16 cellular contexts compared by ENCODE assay signal in the genomic region with DNA sequence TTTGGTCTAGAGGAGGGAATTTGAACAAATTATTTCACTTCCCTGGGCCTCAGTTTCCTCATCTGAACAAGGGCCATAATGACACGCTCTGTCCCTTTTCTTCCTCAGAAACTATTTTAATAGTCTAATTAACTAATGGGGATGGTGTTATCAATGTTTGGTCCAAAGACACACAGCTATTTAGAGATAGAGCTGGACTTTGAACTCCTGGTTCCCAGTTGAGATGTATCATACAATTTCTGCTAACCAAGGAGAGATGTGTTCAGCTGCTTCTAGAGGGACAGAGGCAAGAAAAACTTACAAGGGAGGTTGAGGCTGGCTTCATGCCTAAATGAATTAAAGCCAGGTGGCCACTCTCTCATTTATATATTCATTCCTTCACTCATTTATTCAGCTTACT.
DNase-seq lines count a peak whose midpoint lies in the region; ATAC-seq and TF ChIP-seq lines count a peak whose summit lies in the region.
"Had no signal": no experiment of that assay in that cellular context is flagged by ENCODE, and none has a peak within 500 bp of the region (broad histone marks: within the 10 kb centered on the region; RNA-seq: fewer than 3 reads in every experiment).

No MANE protein-coding gene starts in this region.

- no peak overlapping the region for H2BK15ac ChIP-seq in H9 (ENCODE audit: low read depth, low read length)

- H3K27ac Mint-ChIP-seq in H9 (no peak overlapping the region), WTC11 (peak overlapping the region; percentile 15; the same call in 1 of the 2 replicates)
- H3K27ac Mint-ChIP-seq in activated CD4-positive, alpha-beta memory T cell treated with anti-CD3 and anti-CD28 coated beads, Interleukin-2, amount 10 ng/mL, durations not matched to agents 7 days and 5 days, result no peak overlapping the region
- H3K27ac Mint-ChIP-seq: activated CD4-positive, alpha-beta T cell treated with anti-CD3 and anti-CD28 coated beads for 36 hours; activated naive CD8-positive, alpha-beta T cell treated with anti-CD3 and anti-CD28 coated beads, Interleukin-2, amount 10 ng/mL, durations not matched to agents 7 days and 5 days; CD4-positive, CD25-positive, alpha-beta regulatory T cell; stimulated activated effector memory CD8-positive, alpha-beta T cell treated with anti-CD3 and anti-CD28 coated beads, Interleukin-12 subunit alpha, Interleukin-12 subunit beta, amount 100 ng/mL, for 72 hours had no signal

- no peak overlapping the region for H3K23ac ChIP-seq in H9 (ENCODE audit: insufficient read length, low read depth, low read length)

- ATAC-seq in WTC11 (no peak), HG03196 (IDR thresholded peaks at IDR 0.05; ENCODE audit: unreplicated experiment) (no peak)

- H3K4me3 Mint-ChIP-seq in H9 (no peak overlapping the region), WTC11 (no peak overlapping the region)
- no peak overlapping the region for H3K4me3 Mint-ChIP-seq in activated CD4-positive, alpha-beta memory T cell treated with anti-CD3 and anti-CD28 coated beads, Interleukin-2, amount 10 ng/mL, durations not matched to agents 7 days and 5 days
- H3K4me3 Mint-ChIP-seq: activated CD4-positive, alpha-beta T cell treated with anti-CD3 and anti-CD28 coated beads for 36 hours; stimulated activated effector memory CD8-positive, alpha-beta T cell treated with anti-CD3 and anti-CD28 coated beads, Interleukin-12 subunit alpha, Interleukin-12 subunit beta, amount 100 ng/mL, for 72 hours had no signal

- H3K79me2 ChIP-seq in H9 (ENCODE audit: insufficient read depth, low read length), result no peaks in the 10 kb centered on the region

- no peak overlapping the region for H2AK5ac ChIP-seq in H9 (ENCODE audit: insufficient read length, low read length)

- TF ChIP-seq RAD21 in liver (IDR thresholded peaks at IDR 0.05), result no peak

- POLR2A ChIA-PET in WTC11 (lab: Charles Lee), result interaction anchor here (0.7 to 0.8 kb wide), 2 partner anchors 8 to 20 kb away, joined by 3 read pairs; no protein-coding TSS in a partner anchor
- POLR2A ChIA-PET in activated CD4-positive, alpha-beta memory T cell treated with anti-CD3 and anti-CD28 coated beads, Interleukin-2, amount 10 ng/mL, durations not matched to agents 7 days and 5 days (lab: Charles Lee), result interaction anchor here (1.4 kb wide), 2 partner anchors 91 to 107 kb away, joined by 3 to 5 read pairs; a partner anchor contains a TSS

- no peak overlapping the region for H4K5ac ChIP-seq in H9 (ENCODE audit: insufficient read length, low read depth, low read length)

- H3K4me2 ChIP-seq in H9 (ENCODE audit: insufficient read depth, insufficient read length, low read length) (no peak overlapping the region), skeletal muscle satellite cell (ENCODE audit: low read length) (peak overlapping the region; percentile 82)

- H3K14ac ChIP-seq in H9 (ENCODE audit: insufficient read depth, low read length), result peak overlapping the region; percentile 83; the same call in 1 of the 2 replicates

- no peak overlapping the region for H3K9ac ChIP-seq in H9 (ENCODE audit: extremely low read depth, insufficient read length, low read length)
- H3K9ac ChIP-seq in liver (ENCODE audit: low read depth in 1 of 2, low read length in 2 of 2), result no peak overlapping the region
- H3K9ac ChIP-seq in skeletal muscle satellite cell (ENCODE audit: low read depth, low read length), result peak overlapping the region; percentile 51

- H2BK5ac ChIP-seq in H9 (ENCODE audit: insufficient read length, low read length), result no peak overlapping the region

- H3K36me3 ChIP-seq in liver (ENCODE audit: control insufficient read depth in 4 of 4, insufficient read depth in 3 of 4, low read depth in 1 of 4, low read length in 3 of 4), result no peaks in the 10 kb centered on the region
- H3K36me3 ChIP-seq in skeletal muscle satellite cell (ENCODE audit: insufficient read depth, low read length), result no peaks in the 10 kb centered on the region
- H3K36me3 ChIP-seq: right atrium auricular region, thoracic aorta had no signal

- peak overlapping the region; percentile 15 for H2BK20ac ChIP-seq in H9 (ENCODE audit: low read depth, low read length, poor library complexity, severe bottlenecking)

- H3K18ac ChIP-seq in H9 (ENCODE audit: insufficient read length, low read depth, low read length), result peak overlapping the region; percentile 82

- H3K23me2 ChIP-seq in H9 (ENCODE audit: insufficient read length, low read depth, low read length, poor library complexity, severe bottlenecking), result no peaks in the 10 kb centered on the region

- H3K36me3 Mint-ChIP-seq in H9 (ENCODE audit: insufficient read depth in 1 of 3, low read depth in 3 of 3) (no peaks in the 10 kb centered on the region), WTC11 (no peaks in the 10 kb centered on the region)
- H3K36me3 Mint-ChIP-seq in activated CD4-positive, alpha-beta memory T cell treated with anti-CD3 and anti-CD28 coated beads, Interleukin-2, amount 10 ng/mL, durations not matched to agents 7 days and 5 days (ENCODE audit: low read depth), result no peaks in the 10 kb centered on the region
- H3K36me3 Mint-ChIP-seq: activated naive CD8-positive, alpha-beta T cell treated with anti-CD3 and anti-CD28 coated beads, Interleukin-2, amount 10 ng/mL, durations not matched to agents 7 days and 5 days; stimulated activated effector memory CD8-positive, alpha-beta T cell treated with anti-CD3 and anti-CD28 coated beads, Interleukin-12 subunit alpha, Interleukin-12 subunit beta, amount 100 ng/mL, for 72 hours had no signal

- no peak overlapping the region for H2BK12ac ChIP-seq in H9 (ENCODE audit: insufficient read length, low read depth, low read length)

- H4K8ac ChIP-seq in H9 (replicated peaks; ENCODE audit: insufficient read length, low read depth, low read length), result no peak overlapping the region

- TF ChIP-seq CTCF in H9 (conservative IDR thresholded peaks at IDR 0.05), result no peak
- no peak for TF ChIP-seq CTCF in WTC11 (IDR thresholded peaks at IDR 0.05)
- TF ChIP-seq CTCF in liver (IDR thresholded peaks at IDR 0.05; ENCODE audit: low read depth, low read length, missing input control), result no peak

- H3K79me1 ChIP-seq in H9 (ENCODE audit: insufficient read depth, low read depth, low read length, poor library complexity, severe bottlenecking), result no peaks in the 10 kb centered on the region

- DNase-seq in H9, result no peak
- no peak for DNase-seq in WTC11 (ENCODE audit: low spot score)
- no peak for DNase-seq in stimulated activated CD4-positive, alpha-beta T cell treated with anti-CD3 and anti-CD28 coated beads, Interleukin-15, amount 100 ng/mL, for 24 hours
- no peak for DNase-seq in activated CD4-positive, alpha-beta memory T cell treated with anti-CD3 and anti-CD28 coated beads, Interleukin-2, amount 10 ng/mL, durations not matched to agents 7 days and 5 days
- no peak for DNase-seq in DMS79 (lab: John Stamatoyannopoulos, UW)

- H3T11ph ChIP-seq in H9 (ENCODE audit: low read length), result no peak overlapping the region

- H3K27me3 Mint-ChIP-seq in H9 (ENCODE audit: low read depth) (no peaks in the 10 kb centered on the region), WTC11 (ENCODE audit: low read depth) (no peaks in the 10 kb centered on the region)
- peaks cover 16% of the 10 kb centered on the region for H3K27me3 Mint-ChIP-seq in activated CD4-positive, alpha-beta memory T cell treated with anti-CD3 and anti-CD28 coated beads, Interleukin-2, amount 10 ng/mL, durations not matched to agents 7 days and 5 days

- WGBS in H9 (ENCODE audit: extremely low coverage, insufficient read length, low lambda C conversion rate), result no CpG with 5 or more reads among the region's 1 CpG
- WGBS in liver, result 97% methylated on average over 1 of the region's 1 CpG

- H3K9me3 ChIP-seq in H9 (ENCODE audit: control insufficient read depth, low read depth, low read length) (no peaks in the 10 kb centered on the region), liver (ENCODE audit: control insufficient read depth in 4 of 4, low read length in 3 of 4) (no peaks in the 10 kb centered on the region), skeletal muscle satellite cell (replicated peaks; ENCODE audit: low read length) (no peaks in the 10 kb centered on the region)
- H3K9me3 ChIP-seq: body of pancreas, right atrium auricular region, thoracic aorta had no signal

- H4K91ac ChIP-seq in H9 (ENCODE audit: insufficient read length, low read depth, low read length), result no peak overlapping the region

- no peak overlapping the region for H3K4ac ChIP-seq in H9 (ENCODE audit: low read depth, low read length)

- H4K20me1 ChIP-seq in H9 (ENCODE audit: control insufficient read depth, insufficient read depth, insufficient read length), result no peaks in the 10 kb centered on the region

- CTCF ChIA-PET in WTC11 (lab: Charles Lee), result interaction anchor here (0.8 to 4.2 kb wide), 24 partner anchors 10 to 206 kb away, joined by 3 to 36 read pairs (median 8); a partner anchor contains a TSS
- CTCF ChIA-PET in activated CD4-positive, alpha-beta memory T cell treated with anti-CD3 and anti-CD28 coated beads, Interleukin-2, amount 10 ng/mL, durations not matched to agents 7 days and 5 days (lab: Charles Lee), result interaction anchor here (0.6 to 7.1 kb wide), 26 partner anchors 8 to 1591 kb away, joined by 3 to 87 read pairs (median 8); a partner anchor contains a TSS

- no peak overlapping the region for H2AFZ ChIP-seq in H9 (ENCODE audit: low read length)

- H3K9me3 Mint-ChIP-seq in H9 (no peaks in the 10 kb centered on the region), WTC11 (no peaks in the 10 kb centered on the region)
- H3K9me3 Mint-ChIP-seq in activated CD4-positive, alpha-beta memory T cell treated with anti-CD3 and anti-CD28 coated beads, Interleukin-2, amount 10 ng/mL, durations not matched to agents 7 days and 5 days, result no peaks in the 10 kb centered on the region
- H3K9me3 Mint-ChIP-seq: activated naive CD8-positive, alpha-beta T cell treated with anti-CD3 and anti-CD28 coated beads, Interleukin-2, amount 10 ng/mL, durations not matched to agents 7 days and 5 days; stimulated activated effector memory CD8-positive, alpha-beta T cell treated with anti-CD3 and anti-CD28 coated beads, Interleukin-12 subunit alpha, Interleukin-12 subunit beta, amount 100 ng/mL, for 72 hours had no signal

- no peaks in the 10 kb centered on the region for H3K27me3 ChIP-seq in H9 (ENCODE audit: insufficient read depth, low read length)
- H3K27me3 ChIP-seq in liver (ENCODE audit: control insufficient read depth in 4 of 4, insufficient read depth in 4 of 4, low read length in 3 of 4), result no peaks in the 10 kb centered on the region
- no peaks in the 10 kb centered on the region for H3K27me3 ChIP-seq in skeletal muscle satellite cell (ENCODE audit: control insufficient read depth, insufficient read depth, low read length)
- H3K27me3 ChIP-seq: body of pancreas, right atrium auricular region had no signal

- H3K27ac ChIP-seq in H9 (ENCODE audit: insufficient read length, low read depth, low read length) (no peak overlapping the region), liver (ENCODE audit: low read depth in 1 of 2, low read length in 2 of 2) (no peak overlapping the region)
- H3K27ac ChIP-seq: body of pancreas had no signal

- H3K4me3 ChIP-seq in liver (ENCODE audit: low read depth in 1 of 3, low read length in 3 of 3) (no peak overlapping the region), skeletal muscle satellite cell (ENCODE audit: low read length) (no peak overlapping the region)
- H3K4me3 ChIP-seq: body of pancreas, GM12878 had no signal

- H3K4me1 Mint-ChIP-seq in H9 (peaks cover 30 to 31% of the 10 kb centered on the region in 2 experiments), WTC11 (peaks cover 43% of the 10 kb centered on the region)
- peaks cover 5% of the 10 kb centered on the region for H3K4me1 Mint-ChIP-seq in activated CD4-positive, alpha-beta memory T cell treated with anti-CD3 and anti-CD28 coated beads, Interleukin-2, amount 10 ng/mL, durations not matched to agents 7 days and 5 days

- no peak overlapping the region for H2BK120ac ChIP-seq in H9 (ENCODE audit: low read depth, low read length, poor library complexity, severe bottlenecking)

- H3K4me1 ChIP-seq in H9 (ENCODE audit: insufficient read depth, low read length), result peaks cover 2% of the 10 kb centered on the region; the same call in 1 of the 2 replicates
- H3K4me1 ChIP-seq in liver (ENCODE audit: control insufficient read depth in 4 of 4, insufficient read depth in 4 of 4, low read length in 3 of 4), result peaks cover 0 to 9% (median 3%) of the 10 kb centered on the region in 4 donors
- H3K4me1 ChIP-seq in skeletal muscle satellite cell (ENCODE audit: control insufficient read depth, insufficient read depth, low read length), result peaks cover 4% of the 10 kb centered on the region

- no peak overlapping the region for H3K56ac ChIP-seq in H9 (ENCODE audit: insufficient read length, low read depth, low read length)
